ENCODE assay signal across 8 cellular contexts in the genomic region with DNA sequence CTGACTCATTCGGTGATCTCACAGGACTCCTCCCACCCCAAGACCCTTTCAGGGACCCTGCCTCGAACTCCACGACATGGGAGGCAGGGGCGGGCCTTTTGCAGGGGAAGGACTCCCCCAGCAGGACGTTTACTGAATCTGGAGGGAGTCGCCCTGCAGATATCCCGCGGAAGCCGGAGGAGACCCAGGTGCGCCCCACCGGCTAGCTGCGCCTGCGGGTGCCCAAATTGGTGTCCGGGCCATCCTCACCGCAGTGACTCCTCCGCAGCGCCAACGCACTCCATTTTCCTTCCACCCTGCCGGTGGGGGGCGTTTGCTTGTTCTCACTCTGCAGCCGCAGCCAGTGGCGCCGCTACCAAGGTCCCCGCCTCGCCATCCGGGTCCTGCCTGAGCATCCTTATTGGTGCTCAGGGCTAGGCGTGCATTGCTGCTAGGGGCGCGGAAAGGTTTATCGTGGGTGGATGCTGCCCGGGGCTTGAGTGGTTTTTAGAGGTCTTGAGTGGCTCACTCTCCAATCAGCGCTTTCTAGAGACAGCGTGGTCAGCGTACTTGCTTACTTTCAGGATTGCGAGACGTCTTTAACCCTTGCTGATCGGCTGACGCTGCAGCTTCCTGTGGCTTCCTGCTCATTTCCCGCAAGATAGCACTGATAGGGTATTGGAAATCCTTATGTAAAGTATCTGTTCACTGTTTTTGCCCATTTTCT.
DNase-seq lines count a peak whose midpoint lies in the region; ATAC-seq lines count a peak whose summit lies in the region.

No MANE protein-coding gene starts in this region.

- H3K9me3 Mint-ChIP-seq in activated CD4-positive, alpha-beta T cell treated with anti-CD3 and anti-CD28 coated beads, Interleukin-2, amount 10 ng/mL, durations not matched to agents 24 days and 14 days = peaks cover 5% of the 10 kb centered on the region

- peak overlapping the region; percentile 63 for H3K27ac ChIP-seq in cingulate gyrus (ENCODE audit: low read depth, low read length)

- peaks cover 31% of the 10 kb centered on the region for H3K27me3 Mint-ChIP-seq in activated CD4-positive, alpha-beta T cell treated with anti-CD3 and anti-CD28 coated beads, Interleukin-2, amount 10 ng/mL, durations not matched to agents 24 days and 14 days

- DNase-seq in NCI-H2107 treated with DMSO at 0.1 percent for 48 hours (lab: John Stamatoyannopoulos, UW; ENCODE audit: unreplicated experiment) = peak; percentile 48
- peak; percentile 93 for DNase-seq in activated CD4-positive, alpha-beta T cell treated with anti-CD3 and anti-CD28 coated beads, Interleukin-2, amount 10 ng/mL, durations not matched to agents 24 days and 14 days
- no peak for DNase-seq in left lobe of liver (ENCODE audit: low spot score)
- DNase-seq in stimulated activated CD4-positive, alpha-beta T cell treated with anti-CD3 and anti-CD28 coated beads, Interleukin-2, amount 100 ng/mL, for 4 hours (ENCODE audit: low read depth) = peak; percentile 39
- no peak for DNase-seq in SKM-1 treated with dmso at 0.1 percent for 144 hours (lab: John Stamatoyannopoulos, UW; ENCODE audit: unreplicated experiment)

- peak overlapping the region; percentile 38 for H3K27ac Mint-ChIP-seq in activated CD4-positive, alpha-beta T cell treated with anti-CD3 and anti-CD28 coated beads, Interleukin-2, amount 10 ng/mL, durations not matched to agents 24 days and 14 days

- peak; percentile 77 for ATAC-seq in GM18499 (IDR thresholded peaks at IDR 0.05; ENCODE audit: insufficient read depth, unreplicated experiment)
- ATAC-seq in HG02798 (IDR thresholded peaks at IDR 0.05; ENCODE audit: poor library complexity, unreplicated experiment) = peak; percentile 95
- peak; percentile 88 for ATAC-seq in left lobe of liver

- intact Hi-C loops in activated CD4-positive, alpha-beta T cell treated with anti-CD3 and anti-CD28 coated beads, Interleukin-2, amount 10 ng/mL, durations not matched to agents 24 days and 14 days (cut with micrococcal nuclease) = loop anchor here (1.0 kb wide), 1 partner anchor 25 kb away; no protein-coding TSS in a partner anchor

- H3K4me1 Mint-ChIP-seq in activated CD4-positive, alpha-beta T cell treated with anti-CD3 and anti-CD28 coated beads, Interleukin-2, amount 10 ng/mL, durations not matched to agents 24 days and 14 days = peaks cover 13% of the 10 kb centered on the region

- H3K4me3 Mint-ChIP-seq in activated CD4-positive, alpha-beta T cell treated with anti-CD3 and anti-CD28 coated beads, Interleukin-2, amount 10 ng/mL, durations not matched to agents 24 days and 14 days = peak overlapping the region; percentile 83

- H3K36me3 Mint-ChIP-seq in activated CD4-positive, alpha-beta T cell treated with anti-CD3 and anti-CD28 coated beads, Interleukin-2, amount 10 ng/mL, durations not matched to agents 24 days and 14 days (ENCODE audit: low read depth) = no peaks in the 10 kb centered on the region

Comparison
In these comparisons a context has a peak if more than half of its experiments do, and no peak if none do; other contexts are left out.
1. DNase-seq: peak in NCI-H2107 treated with DMSO at 0.1 percent for 48 hours (single experiment), activated CD4-positive, alpha-beta T cell treated with anti-CD3 and anti-CD28 coated beads, Interleukin-2, amount 10 ng/mL, durations not matched to agents 24 days and 14 days (single experiment) and stimulated activated CD4-positive, alpha-beta T cell treated with anti-CD3 and anti-CD28 coated beads, Interleukin-2, amount 100 ng/mL, for 4 hours (single experiment); none in left lobe of liver (single experiment) and SKM-1 treated with dmso at 0.1 percent for 144 hours (single experiment).
2. Peak in every context shown above with its lines, with median percentiles within 50 percentile points of each other: ATAC-seq.